In the genomic region with DNA sequence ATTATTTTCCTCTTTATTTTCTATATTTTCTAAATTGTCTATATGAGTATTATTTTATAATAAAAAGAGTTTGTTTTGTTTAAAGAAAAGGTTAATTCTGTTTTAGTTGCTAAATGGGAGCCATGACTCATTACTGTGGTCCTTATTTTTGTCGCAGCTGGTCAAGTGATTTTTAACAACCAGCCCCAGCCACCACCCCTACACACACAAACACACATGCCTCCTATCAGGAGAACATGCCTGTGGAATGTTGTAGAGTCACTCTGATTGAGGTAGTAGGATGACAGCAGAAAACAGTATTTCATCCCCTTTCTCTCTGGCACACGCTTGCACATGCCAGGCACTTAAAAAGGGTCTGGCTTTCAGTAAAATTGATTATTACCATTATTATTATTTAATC, we compare ENCODE assay signal across 35 cellular contexts.
"Had no signal": no experiment of that assay in that cellular context is flagged by ENCODE, and none has a peak within 500 bp of the region (broad histone marks: within the 10 kb centered on the region; RNA-seq: fewer than 3 reads in every experiment).

No MANE protein-coding gene starts in this region.

- H3K4me2 ChIP-seq: PC-9 had no signal

- H3K4me1 Mint-ChIP-seq: activated B cell treated with CpG ODN at 0.5 μM for 24 hours; activated CD4-positive, alpha-beta memory T cell treated with anti-CD3 and anti-CD28 coated beads, Interleukin-2, amount 10 ng/mL, durations not matched to agents 7 days and 5 days; activated naive CD4-positive, alpha-beta T cell treated with anti-CD3 and anti-CD28 coated beads, Interleukin-2, amount 10 ng/mL, durations not matched to agents 7 days and 5 days had no signal

- H3K36me3 ChIP-seq: brain microvascular endothelial cell had no signal

- H3K27ac ChIP-seq: brain microvascular endothelial cell, PC-9, RWPE1, VCaP had no signal

- H3K36me3 Mint-ChIP-seq: activated CD8-positive, alpha-beta memory T cell treated with anti-CD3 and anti-CD28 coated beads, Interleukin-2, amount 10 ng/mL, durations not matched to agents 7 days and 5 days; activated naive CD4-positive, alpha-beta T cell treated with anti-CD3 and anti-CD28 coated beads, Interleukin-2, amount 10 ng/mL, durations not matched to agents 7 days and 5 days had no signal

- H3K27me3 ChIP-seq: brain microvascular endothelial cell had no signal

- H2AFZ ChIP-seq: PC-9 had no signal

- DNase-seq: activated B cell treated with CpG ODN at 0.5 μM for 24 hours; activated CD4-positive, alpha-beta memory T cell treated with anti-CD3 and anti-CD28 coated beads, Interleukin-2, amount 10 ng/mL, durations not matched to agents 7 days and 5 days; activated CD4-positive, alpha-beta T cell treated with anti-CD3 and anti-CD28 coated beads for 48 hours; activated CD4-positive, CD25-positive, alpha-beta regulatory T cell treated with anti-CD3 and anti-CD28 coated beads, Interleukin-2, amount 50 U/mL, for 72 hours; activated CD8-positive, alpha-beta memory T cell treated with anti-CD3 and anti-CD28 coated beads for 24 hours; activated CD8-positive, alpha-beta memory T cell treated with anti-CD3 and anti-CD28 coated beads, Interleukin-2, amount 10 ng/mL, durations not matched to agents 7 days and 5 days; activated CD8-positive, alpha-beta memory T cell treated with anti-CD3 and anti-CD28 coated beads, Interleukin-2, amount 50 U/mL, for 48 hours; activated effector memory CD4-positive, alpha-beta T cell treated with Interleukin-2 at 50 U/mL for 16 hours; activated naive CD4-positive, alpha-beta T cell treated with anti-CD3 and anti-CD28 coated beads, Interleukin-2, amount 10 ng/mL, durations not matched to agents 7 days and 5 days; activated naive CD8-positive, alpha-beta T cell treated with anti-CD3 and anti-CD28 coated beads, Interleukin-2, amount 50 U/mL, for 24 hours; anterior cingulate cortex; brain microvascular endothelial cell; NCI-H1092 treated with DMSO at 0.1 percent for 48 hours; NCI-H1417; NCI-H146; NCI-H187; NCI-H2029 treated with DMSO at 0.1 percent for 48 hours; NCI-H2107; NCI-H2171; NCI-H510A; NCI-H526; NCI-H748 treated with DMSO at 0.1 percent for 48 hours; NK-92 treated with Interleukin-12 subunit alpha and Interleukin-12 subunit beta, amount 100 ng/mL, for 24 hours; PC-9; SIG-M5; SW 1271; T-helper 1 cell; T-helper 2 cell; T-helper 9 cell had no signal

- H3K9me3 Mint-ChIP-seq: activated CD4-positive, alpha-beta memory T cell treated with anti-CD3 and anti-CD28 coated beads, Interleukin-2, amount 10 ng/mL, durations not matched to agents 7 days and 5 days had no signal

- H3K27ac Mint-ChIP-seq: activated B cell treated with CpG ODN at 0.5 μM for 24 hours; activated CD4-positive, alpha-beta memory T cell treated with anti-CD3 and anti-CD28 coated beads, Interleukin-2, amount 10 ng/mL, durations not matched to agents 7 days and 5 days; activated CD8-positive, alpha-beta memory T cell treated with anti-CD3 and anti-CD28 coated beads, Interleukin-2, amount 10 ng/mL, durations not matched to agents 7 days and 5 days; activated naive CD4-positive, alpha-beta T cell treated with anti-CD3 and anti-CD28 coated beads, Interleukin-2, amount 10 ng/mL, durations not matched to agents 7 days and 5 days; activated naive CD8-positive, alpha-beta T cell treated with anti-CD3 and anti-CD28 coated beads, Interleukin-2, amount 50 U/mL, for 24 hours had no signal

- H3K27me3 Mint-ChIP-seq: activated CD4-positive, alpha-beta memory T cell treated with anti-CD3 and anti-CD28 coated beads, Interleukin-2, amount 10 ng/mL, durations not matched to agents 7 days and 5 days; activated CD8-positive, alpha-beta memory T cell treated with anti-CD3 and anti-CD28 coated beads, Interleukin-2, amount 10 ng/mL, durations not matched to agents 7 days and 5 days; activated naive CD8-positive, alpha-beta T cell; activated naive CD8-positive, alpha-beta T cell treated with anti-CD3 and anti-CD28 coated beads, Interleukin-2, amount 50 U/mL, for 24 hours had no signal

- ATAC-seq: activated CD8-positive, alpha-beta memory T cell treated with anti-CD3 and anti-CD28 coated beads, Interleukin-2, amount 10 ng/mL, durations not matched to agents 7 days and 5 days; K562; Right ventricle myocardium inferior; SK-N-SH treated with all-trans-retinoic acid at 6 μM for 48 hours had no signal

- H3K4me3 ChIP-seq: K562, PC-9 had no signal

- H3K4me3 Mint-ChIP-seq: activated B cell treated with CpG ODN at 0.5 μM for 24 hours; activated CD4-positive, alpha-beta memory T cell treated with anti-CD3 and anti-CD28 coated beads, Interleukin-2, amount 10 ng/mL, durations not matched to agents 7 days and 5 days; activated CD8-positive, alpha-beta memory T cell treated with anti-CD3 and anti-CD28 coated beads, Interleukin-2, amount 10 ng/mL, durations not matched to agents 7 days and 5 days; activated naive CD4-positive, alpha-beta T cell treated with anti-CD3 and anti-CD28 coated beads, Interleukin-2, amount 10 ng/mL, durations not matched to agents 7 days and 5 days; activated naive CD8-positive, alpha-beta T cell; activated naive CD8-positive, alpha-beta T cell treated with anti-CD3 and anti-CD28 coated beads, Interleukin-2, amount 50 U/mL, for 24 hours had no signal
